ENCODE assay signal across 20 cellular contexts in the genomic region with DNA sequence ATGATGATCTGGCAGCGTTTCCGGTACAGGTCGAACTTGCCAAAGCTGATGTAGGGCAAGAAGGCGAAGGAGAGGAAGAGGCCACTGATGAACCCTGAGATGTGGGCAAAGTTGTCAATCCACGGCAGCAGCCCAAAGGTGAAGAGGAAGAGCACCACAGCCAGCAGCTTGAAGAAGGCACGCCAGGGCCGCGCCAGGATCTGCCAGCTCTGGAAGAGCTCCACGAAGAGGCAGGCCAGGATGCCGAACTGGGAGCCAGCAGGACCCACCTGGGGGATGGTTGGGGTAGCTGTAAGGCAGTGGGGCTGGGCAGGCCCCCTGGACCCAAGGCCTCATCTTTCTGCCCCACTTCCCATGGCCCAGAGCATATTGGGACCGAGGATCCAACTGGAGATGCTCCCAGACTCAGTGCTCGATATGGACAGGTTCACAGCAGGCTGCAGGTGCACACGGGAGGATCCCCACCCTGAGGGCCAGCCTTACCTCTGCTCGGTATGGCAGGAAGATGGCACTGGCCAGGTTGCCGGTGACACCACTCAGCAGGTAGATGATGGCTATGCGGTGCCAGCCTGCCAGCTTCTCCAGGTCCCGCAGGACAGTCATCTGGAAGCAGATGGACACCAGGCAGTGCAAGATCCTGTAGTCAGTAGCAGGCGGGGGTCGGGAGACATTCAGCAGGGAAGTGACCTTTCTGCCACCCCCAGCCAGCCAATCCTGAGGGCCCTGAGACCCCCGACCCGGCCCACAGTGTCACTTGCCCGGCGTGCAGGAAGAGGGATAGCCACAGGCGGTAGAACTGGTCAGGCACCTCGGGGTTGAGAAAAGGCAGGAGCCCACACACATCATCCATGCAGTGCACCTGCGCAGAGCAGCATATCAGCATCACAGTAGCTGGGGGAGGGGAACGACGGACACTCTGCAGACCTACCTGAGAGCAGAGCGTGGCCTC. TPM values are rescaled to one million over a fixed set of nuclear protein-coding genes. Genes with fewer than 3 reads are reported as not detected.
DNase-seq lines count a peak whose midpoint lies in the region; ATAC-seq, FAIRE-seq and TF ChIP-seq lines count a peak whose summit lies in the region.
"Had no signal": no experiment of that assay in that cellular context is flagged by ENCODE, and none has a peak within 500 bp of the region (broad histone marks: within the 10 kb centered on the region; RNA-seq: fewer than 3 reads in every experiment).

No MANE protein-coding gene starts in this region.

- peaks cover 14% of the 10 kb centered on the region for H3K4me1 Mint-ChIP-seq in activated CD4-positive, alpha-beta T cell treated with anti-CD3 and anti-CD28 coated beads, Interleukin-2, amount 10 ng/mL, durations not matched to agents 7 days and 5 days
- H3K4me1 Mint-ChIP-seq in stimulated activated effector memory CD8-positive, alpha-beta T cell treated with anti-CD3 and anti-CD28 coated beads, Interleukin-12 subunit alpha, Interleukin-12 subunit beta, amount 100 ng/mL, for 72 hours: peaks cover 7% of the 10 kb centered on the region
- H3K4me1 Mint-ChIP-seq in GM23338: no peaks in the 10 kb centered on the region; the same call in 1 of the 3 replicates

- H3K27ac ChIP-seq in RWPE2 (ENCODE audit: poor library complexity, severe bottlenecking) (no peak overlapping the region), endothelial cell of umbilical vein (ENCODE audit: insufficient read depth, low read depth, low read length) (no peak overlapping the region), GM23338 (ENCODE audit: low read depth) (no peak overlapping the region)
- H3K27ac ChIP-seq: Peyer's patch had no signal

- H3K9me3 Mint-ChIP-seq in activated CD4-positive, alpha-beta T cell treated with anti-CD3 and anti-CD28 coated beads, Interleukin-2, amount 10 ng/mL, durations not matched to agents 7 days and 5 days: no peaks in the 10 kb centered on the region
- H3K9me3 Mint-ChIP-seq in stimulated activated effector memory CD8-positive, alpha-beta T cell treated with anti-CD3 and anti-CD28 coated beads, Interleukin-12 subunit alpha, Interleukin-12 subunit beta, amount 100 ng/mL, for 72 hours: no peaks in the 10 kb centered on the region
- no peaks in the 10 kb centered on the region for H3K9me3 Mint-ChIP-seq in GM23338
- H3K9me3 Mint-ChIP-seq: CD8-positive, alpha-beta T cell; HFFc6 had no signal

- peaks cover 2% of the 10 kb centered on the region for H3K79me2 ChIP-seq in endothelial cell of umbilical vein (ENCODE audit: control insufficient read depth, insufficient read depth, low read length)
- H3K79me2 ChIP-seq in GM23338 (replicated peaks; ENCODE audit: insufficient read depth): peaks cover 11% of the 10 kb centered on the region

- no peak for FAIRE-seq in endothelial cell of umbilical vein (lab: Jason Lieb, UNC)
- FAIRE-seq: G401.6, GM12891, H54 had no signal

- no peak for DNase-seq in activated CD4-positive, alpha-beta T cell treated with anti-CD3 and anti-CD28 coated beads, Interleukin-2, amount 10 ng/mL, durations not matched to agents 7 days and 5 days
- no peak for DNase-seq in activated CD4-positive, alpha-beta T cell treated with anti-CD3 and anti-CD28 coated beads, Interleukin-2, amount 50 U/mL, for 48 hours
- peak; percentile 51 for DNase-seq in RWPE2 (ENCODE audit: low spot score)
- DNase-seq in endothelial cell of umbilical vein (ENCODE audit: low read depth, low spot score): no peak
- DNase-seq in stimulated activated effector memory CD8-positive, alpha-beta T cell treated with anti-CD3 and anti-CD28 coated beads, Interleukin-12 subunit alpha, Interleukin-12 subunit beta, amount 100 ng/mL, for 72 hours (ENCODE audit: low spot score in 2 of 2): no peak
- DNase-seq in GM23338 (ENCODE audit: low spot score): no peak
- DNase-seq: 8988T, DMS79 treated with DMSO at 0.1 percent for 48 hours, HFFc6, Karpas-422, MM.1S, NCI-H1092 treated with DMSO at 0.1 percent for 48 hours, NCI-H524, Peyer's patch had no signal

- H3K4me1 ChIP-seq in RWPE2 (ENCODE audit: insufficient read depth, poor library complexity, severe bottlenecking) (no peaks in the 10 kb centered on the region), endothelial cell of umbilical vein (ENCODE audit: control insufficient read depth, extremely low read depth, insufficient read depth, low read length) (peaks cover 3% of the 10 kb centered on the region), GM23338 (ENCODE audit: insufficient read depth) (no peaks in the 10 kb centered on the region)

- H4K20me1 ChIP-seq in endothelial cell of umbilical vein (replicated peaks; ENCODE audit: control insufficient read depth, extremely low read depth, insufficient read depth, low read length) (no peaks in the 10 kb centered on the region), GM23338 (replicated peaks; ENCODE audit: insufficient read depth) (no peaks in the 10 kb centered on the region)

- no peaks in the 10 kb centered on the region for H3K27me3 ChIP-seq in RWPE2 (ENCODE audit: insufficient read depth, poor library complexity, severe bottlenecking)
- no peaks in the 10 kb centered on the region for H3K27me3 ChIP-seq in endothelial cell of umbilical vein (ENCODE audit: control insufficient read depth in 2 of 2, insufficient read depth in 2 of 2, low read length in 2 of 2)
- H3K27me3 ChIP-seq in GM23338 (ENCODE audit: insufficient read depth): no peaks in the 10 kb centered on the region
- H3K27me3 ChIP-seq: Peyer's patch had no signal

- no peak overlapping the region for H3K4me3 Mint-ChIP-seq in activated CD4-positive, alpha-beta T cell treated with anti-CD3 and anti-CD28 coated beads, Interleukin-2, amount 10 ng/mL, durations not matched to agents 7 days and 5 days
- H3K4me3 Mint-ChIP-seq in stimulated activated effector memory CD8-positive, alpha-beta T cell treated with anti-CD3 and anti-CD28 coated beads, Interleukin-12 subunit alpha, Interleukin-12 subunit beta, amount 100 ng/mL, for 72 hours: no peak overlapping the region
- H3K4me3 Mint-ChIP-seq in GM23338: no peak overlapping the region; the same call in 2 of the 3 replicates
- H3K4me3 Mint-ChIP-seq: CD8-positive, alpha-beta T cell; HFFc6 had no signal

- peak overlapping the region; percentile 16 for H3K27ac Mint-ChIP-seq in activated CD4-positive, alpha-beta T cell treated with anti-CD3 and anti-CD28 coated beads, Interleukin-2, amount 10 ng/mL, durations not matched to agents 7 days and 5 days
- peak overlapping the region; percentile 40 for H3K27ac Mint-ChIP-seq in stimulated activated effector memory CD8-positive, alpha-beta T cell treated with anti-CD3 and anti-CD28 coated beads, Interleukin-12 subunit alpha, Interleukin-12 subunit beta, amount 100 ng/mL, for 72 hours
- no peak overlapping the region for H3K27ac Mint-ChIP-seq in GM23338
- H3K27ac Mint-ChIP-seq: CD8-positive, alpha-beta T cell had no signal

- H3K4me3 ChIP-seq in RWPE2 (ENCODE audit: severe bottlenecking) (no peak overlapping the region), endothelial cell of umbilical vein (replicated peaks in 1 of 3; ENCODE audit: insufficient read depth in 1 of 3, low read depth in 1 of 3, low read length in 3 of 3) (no peak overlapping the region), GM23338 (no peak overlapping the region)
- H3K4me3 ChIP-seq: Peyer's patch had no signal

- POLR2A ChIA-PET in activated CD4-positive, alpha-beta T cell treated with anti-CD3 and anti-CD28 coated beads, Interleukin-2, amount 10 ng/mL, durations not matched to agents 7 days and 5 days (lab: Charles Lee): no interaction called here
- POLR2A ChIA-PET in endothelial cell of umbilical vein (lab: Charles Lee): no interaction called here

- H3K36me3 ChIP-seq in RWPE2 (ENCODE audit: low read depth) (peaks cover 47% of the 10 kb centered on the region), endothelial cell of umbilical vein (ENCODE audit: control insufficient read depth in 2 of 2, extremely low read depth in 1 of 2, insufficient read depth in 2 of 2, low read length in 2 of 2) (peaks cover 0 to 66% of the 10 kb centered on the region in 2 experiments), GM23338 (ENCODE audit: insufficient read depth) (0 out of 2 replicates have a peak, but pooled peaks cover 4% of the 10 kb centered on the region)

- no peak overlapping the region for H3K4me2 ChIP-seq in endothelial cell of umbilical vein (ENCODE audit: insufficient read depth, low read length)
- no peak overlapping the region for H3K4me2 ChIP-seq in GM23338

- no peaks in the 10 kb centered on the region for H3K9me2 ChIP-seq in GM23338 (ENCODE audit: insufficient read depth)

- 0 out of 2 replicates have a peak, but pooled peaks cover 6% of the 10 kb centered on the region for H3F3A ChIP-seq in GM23338 (replicated peaks; ENCODE audit: low read depth)

- H3K9me3 ChIP-seq in RWPE2 (ENCODE audit: severe bottlenecking) (no peaks in the 10 kb centered on the region), endothelial cell of umbilical vein (replicated peaks; ENCODE audit: control insufficient read depth, insufficient read depth, low read length) (no peaks in the 10 kb centered on the region)
- H3K9me3 ChIP-seq: Peyer's patch had no signal

- H3K36me3 Mint-ChIP-seq in activated CD4-positive, alpha-beta T cell treated with anti-CD3 and anti-CD28 coated beads, Interleukin-2, amount 10 ng/mL, durations not matched to agents 7 days and 5 days (ENCODE audit: low read depth): peaks cover 8% of the 10 kb centered on the region
- peaks cover 24% of the 10 kb centered on the region for H3K36me3 Mint-ChIP-seq in stimulated activated effector memory CD8-positive, alpha-beta T cell treated with anti-CD3 and anti-CD28 coated beads, Interleukin-12 subunit alpha, Interleukin-12 subunit beta, amount 100 ng/mL, for 72 hours
- peaks cover 61% of the 10 kb centered on the region for H3K36me3 Mint-ChIP-seq in GM23338 (ENCODE audit: low read depth)

- no peak for TF ChIP-seq CTCF in RWPE2 (IDR thresholded peaks at IDR 0.05; ENCODE audit: poor library complexity, severe bottlenecking)
- no peak for TF ChIP-seq CTCF in endothelial cell of umbilical vein (IDR thresholded peaks at IDR 0.05; ENCODE audit: extremely low read depth in 1 of 2, insufficient read depth in 1 of 2, low read depth in 1 of 2, low read length in 2 of 2)
- TF ChIP-seq CTCF in GM23338 (conservative IDR thresholded peaks at IDR 0.05; ENCODE audit: low read depth in 2 of 2): no peak

- dilution Hi-C loops in endothelial cell of umbilical vein (cut with MboI; ENCODE audit: extremely low pct_ligation_motif_present, low sequenced_read_pairs): no loop called here

- CTCF ChIA-PET in activated CD4-positive, alpha-beta T cell treated with anti-CD3 and anti-CD28 coated beads, Interleukin-2, amount 10 ng/mL, durations not matched to agents 7 days and 5 days (lab: Charles Lee): interaction anchor here (2.2 kb wide), 1 partner anchor 48 kb away, joined by 7 read pairs; no protein-coding TSS in a partner anchor
- CTCF ChIA-PET in endothelial cell of umbilical vein (lab: Charles Lee): interaction anchor here (1.1 kb wide), 1 partner anchor 39 kb away, joined by 6 read pairs; no protein-coding TSS in a partner anchor

- no peak overlapping the region for H3K9ac ChIP-seq in endothelial cell of umbilical vein (replicated peaks; ENCODE audit: extremely low read depth, insufficient read depth, low read length)

- no peaks in the 10 kb centered on the region for H3K27me3 Mint-ChIP-seq in activated CD4-positive, alpha-beta T cell treated with anti-CD3 and anti-CD28 coated beads, Interleukin-2, amount 10 ng/mL, durations not matched to agents 7 days and 5 days
- peaks cover 8% of the 10 kb centered on the region for H3K27me3 Mint-ChIP-seq in GM23338 (ENCODE audit: insufficient read depth, low read depth, poor library complexity)

- BruUV-seq in endothelial cell of umbilical vein (replicated peaks; lab: Mats Ljungman, UMichigan): no TSS peak

- intact Hi-C loops in endothelial cell of umbilical vein (cut with micrococcal nuclease): no loop called here

- no peak overlapping the region for H2AFZ ChIP-seq in endothelial cell of umbilical vein (ENCODE audit: low read depth, low read length)
- H2AFZ ChIP-seq in GM23338: no peak overlapping the region

- no peaks in the 10 kb centered on the region for H3K9me1 ChIP-seq in endothelial cell of umbilical vein (replicated peaks; ENCODE audit: control insufficient read depth, extremely low read depth, insufficient read depth, low read length)

- ATAC-seq in RWPE2 (ENCODE audit: low read depth) (no peak), GM18498 (IDR thresholded peaks at IDR 0.05; ENCODE audit: unreplicated experiment) (no peak), HG03469 (IDR thresholded peaks at IDR 0.05; ENCODE audit: unreplicated experiment) (no peak), GM23338 (no peak)
- no peak for ATAC-seq in stimulated activated effector memory CD8-positive, alpha-beta T cell treated with anti-CD3 and anti-CD28 coated beads, Interleukin-12 subunit alpha, Interleukin-12 subunit beta, amount 100 ng/mL, for 72 hours
- ATAC-seq: CD8-positive, alpha-beta T cell had no signal

- no peak for TF ChIP-seq POLR2A in endothelial cell of umbilical vein (IDR thresholded peaks at IDR 0.05; ENCODE audit: low read depth, low read length)

RNA-seq across cellular contexts. Expression of a gene that starts 5.1 kb away (rescaled TPM):
- 10 to 100 TPM; 41.1 to 45.6 TPM for total RNA-seq in activated CD4-positive, alpha-beta T cell treated with anti-CD3 and anti-CD28 coated beads, Interleukin-2, amount 10 ng/mL, durations not matched to agents 7 days and 5 days
- 41.8 and 50.2 TPM in 2 replicates for total RNA-seq in endothelial cell of umbilical vein
- polyA plus RNA-seq in endothelial cell of umbilical vein (42.1 and 49.6 TPM in 2 replicates), GM23338 (2016; fragmentation: Nextera tagmentation; extraction: Ambion mirVana) (79.5 and 81.6 TPM in 2 replicates)
- polyA plus RNA-seq in endothelial cell of umbilical vein (2011; cell fraction: cytosol; rRNA removed): 76.4 and 84.8 TPM in 2 replicates
- polyA plus RNA-seq in endothelial cell of umbilical vein (2011; cell fraction: nucleus; rRNA removed): 28.5 and 33.5 TPM in 2 replicates
- 54.9 and 59.2 TPM in 2 replicates for polyA plus RNA-seq in endothelial cell of umbilical vein (2012)
- polyA minus RNA-seq in endothelial cell of umbilical vein: 18.4 and 18.6 TPM in 2 replicates
- polyA minus RNA-seq in endothelial cell of umbilical vein (2011; cell fraction: cytosol; rRNA and poly(A)+ RNA removed): 18.6 TPM
- 3.8 and 4.0 TPM in 2 replicates for polyA minus RNA-seq in endothelial cell of umbilical vein (2011; cell fraction: nucleus; rRNA and poly(A)+ RNA removed)
- 31.2 and 34.4 TPM in 2 replicates for total RNA-seq in GM23338 (2014; rRNA removed; shearing (Covaris generic))

RNA-seq across cellular contexts. Expression of a gene that starts 5.4 kb away (rescaled TPM):
- total RNA-seq in activated CD4-positive, alpha-beta T cell treated with anti-CD3 and anti-CD28 coated beads, Interleukin-2, amount 10 ng/mL, durations not matched to agents 7 days and 5 days: 10 to 100 TPM; 31.5 to 35.8 TPM
- total RNA-seq in endothelial cell of umbilical vein: 18.4 and 20.6 TPM in 2 replicates
- polyA plus RNA-seq in endothelial cell of umbilical vein (28.0 and 33.2 TPM in 2 replicates), GM23338 (2016; fragmentation: Nextera tagmentation; extraction: Ambion mirVana) (58.5 and 60.0 TPM in 2 replicates)
- polyA plus RNA-seq in endothelial cell of umbilical vein (2011; cell fraction: cytosol; rRNA removed): 32.9 and 42.4 TPM in 2 replicates
- polyA plus RNA-seq in endothelial cell of umbilical vein (2011; cell fraction: nucleus; rRNA removed): 11.6 and 12.5 TPM in 2 replicates
- polyA plus RNA-seq in endothelial cell of umbilical vein (2012): 25.5 and 35.5 TPM in 2 replicates
- polyA minus RNA-seq in endothelial cell of umbilical vein: 17.6 and 17.7 TPM in 2 replicates
- 34.3 TPM for polyA minus RNA-seq in endothelial cell of umbilical vein (2011; cell fraction: cytosol; rRNA and poly(A)+ RNA removed)
- 2.9 and 3.4 TPM in 2 replicates for polyA minus RNA-seq in endothelial cell of umbilical vein (2011; cell fraction: nucleus; rRNA and poly(A)+ RNA removed)
- 11.7 and 17.8 TPM in 2 replicates for total RNA-seq in GM23338 (2014; rRNA removed; shearing (Covaris generic))

RNA-seq across cellular contexts. Expression of a gene that starts 13.7 kb away (rescaled TPM):
- total RNA-seq in activated CD4-positive, alpha-beta T cell treated with anti-CD3 and anti-CD28 coated beads, Interleukin-2, amount 10 ng/mL, durations not matched to agents 7 days and 5 days: under 1 TPM in 1 of 2 experiments, not detected in 1; 0.10 TPM
- total RNA-seq in endothelial cell of umbilical vein: 55.1 and 57.0 TPM in 2 replicates
- polyA plus RNA-seq in endothelial cell of umbilical vein: 113 and 137 TPM in 2 replicates
- polyA plus RNA-seq in endothelial cell of umbilical vein (2011; cell fraction: cytosol; rRNA removed): 36.3 and 43.7 TPM in 2 replicates
- 340 and 426 TPM in 2 replicates for polyA plus RNA-seq in endothelial cell of umbilical vein (2011; cell fraction: nucleus; rRNA removed)
- polyA plus RNA-seq in endothelial cell of umbilical vein (2012): 43.3 and 52.5 TPM in 2 replicates
- 67.9 and 77.9 TPM in 2 replicates for polyA minus RNA-seq in endothelial cell of umbilical vein
- polyA minus RNA-seq in endothelial cell of umbilical vein (2011; cell fraction: cytosol; rRNA and poly(A)+ RNA removed): 5.2 TPM
- polyA minus RNA-seq in endothelial cell of umbilical vein (2011; cell fraction: nucleus; rRNA and poly(A)+ RNA removed): 70.9 and 84.9 TPM in 2 replicates
- total RNA-seq in GM23338 (2014; rRNA removed; shearing (Covaris generic)): 15.3 and 24.5 TPM in 2 replicates
- 22.1 and 22.6 TPM in 2 replicates for polyA plus RNA-seq in GM23338 (2016; fragmentation: Nextera tagmentation; extraction: Ambion mirVana)

RNA-seq across cellular contexts. Expression of a gene that starts 19.3 kb away (rescaled TPM):
- 10 to 100 TPM; 47.2 to 52.6 TPM for total RNA-seq in activated CD4-positive, alpha-beta T cell treated with anti-CD3 and anti-CD28 coated beads, Interleukin-2, amount 10 ng/mL, durations not matched to agents 7 days and 5 days
- 68.1 and 70.5 TPM in 2 replicates for total RNA-seq in endothelial cell of umbilical vein
- polyA plus RNA-seq in endothelial cell of umbilical vein (140 and 178 TPM in 2 replicates), GM23338 (2016; fragmentation: Nextera tagmentation; extraction: Ambion mirVana) (38.0 and 39.2 TPM in 2 replicates)
- polyA plus RNA-seq in endothelial cell of umbilical vein (2011; cell fraction: cytosol; rRNA removed): 54.6 and 92.5 TPM in 2 replicates
- polyA plus RNA-seq in endothelial cell of umbilical vein (2011; cell fraction: nucleus; rRNA removed): 26.0 and 26.1 TPM in 2 replicates
- 48.5 and 63.0 TPM in 2 replicates for polyA plus RNA-seq in endothelial cell of umbilical vein (2012)
- polyA minus RNA-seq in endothelial cell of umbilical vein: 16.4 and 18.6 TPM in 2 replicates
- polyA minus RNA-seq in endothelial cell of umbilical vein (2011; cell fraction: cytosol; rRNA and poly(A)+ RNA removed): 38.9 TPM
- polyA minus RNA-seq in endothelial cell of umbilical vein (2011; cell fraction: nucleus; rRNA and poly(A)+ RNA removed): 4.2 and 14.6 TPM in 2 replicates
- total RNA-seq in GM23338 (2014; rRNA removed; shearing (Covaris generic)): 57.8 and 91.1 TPM in 2 replicates

Comparison
In these comparisons a context has a peak if more than half of its experiments do, and no peak if none do; other contexts are left out.
1. RNA of a gene that starts 13.7 kb away (total RNA-seq): 55.1 to 57.0 TPM in endothelial cell of umbilical vein and 15.3 to 24.5 TPM in GM23338; 0.10 TPM in activated CD4-positive, alpha-beta T cell treated with anti-CD3 and anti-CD28 coated beads, Interleukin-2, amount 10 ng/mL, durations not matched to agents 7 days and 5 days; every median in the first group is over 10 times any median in the second.